In genomic region chr22:31080848-31081649, GRCh38 we compare ENCODE assay signal across 8 cellular contexts. TPM values are rescaled to one million over a fixed set of nuclear protein-coding genes. Genes with fewer than 3 reads are reported as not detected.
DNase-seq lines count a peak whose midpoint lies in the region; ATAC-seq, FAIRE-seq and TF ChIP-seq lines count a peak whose summit lies in the region.

SMTN (plus strand) TSS chr22:31081318; CDS start chr22:31083259, 1,941 bp downstream.

- TF ChIP-seq POLR2A in A549 (IDR thresholded peaks at IDR 0.05; ENCODE audit: low read length): peak; percentile 73; the same call in 1 of the 2 replicates

- no peaks in the 10 kb centered on the region for H3K9me3 ChIP-seq in A549

- DNase-seq in A549 (ENCODE audit: low read depth in 1 of 2, low spot score in 1 of 2) (peak; percentile 80 to 82), NCI-H2227 treated with DMSO at 0.1 percent for 48 hours (lab: John Stamatoyannopoulos, UW) (peak; percentile 77), islet precursor cell (peak; percentile 97)
- peak; percentile 75 for DNase-seq in activated CD4-positive, CD25-positive, alpha-beta regulatory T cell treated with anti-CD3 and anti-CD28 coated beads, Interleukin-2, amount 50 U/mL, for 16 hours (ENCODE audit: low read depth, low spot score)
- peak; percentile 78 for DNase-seq in central memory CD4-positive, alpha-beta T cell
- peak; percentile 87 for DNase-seq in stimulated activated CD4-positive, alpha-beta T cell treated with anti-CD3 and anti-CD28 coated beads, Interleukin-12 subunit alpha, Interleukin-12 subunit beta, amount 100 ng/mL, for 4 hours

- no peak for FAIRE-seq in A549 (lab: Jason Lieb, UNC)

- no peak for TF ChIP-seq EP300 in A549 (IDR thresholded peaks at IDR 0.05)

- 0 out of 5 replicates have a peak, but pooled peaks of 1 of the 2 experiments have one; percentile 10 for TF ChIP-seq RAD21 in A549 (conservative IDR thresholded peaks at IDR 0.05 in 1 of 2, IDR thresholded peaks at IDR 0.05 in 1 of 2)

- TF ChIP-seq CTCF in A549 (IDR thresholded peaks at IDR 0.05): no peak

- ATAC-seq in A549 (peak; percentile 80 to 86), GM18861 (IDR thresholded peaks at IDR 0.05; ENCODE audit: unreplicated experiment) (peak; percentile 49), HG03097 (IDR thresholded peaks at IDR 0.05; ENCODE audit: low FRiP score, unreplicated experiment) (peak; percentile 61)

- WGBS in A549 (ENCODE audit: missing lambda C conversion rate): 9% methylated on average over 7 of the region's 63 CpGs

- H3K27ac ChIP-seq in A549: peak within 1 kb of the TSS; percentile 92 to 94

- POLR2A ChIA-PET in A549 (lab: Yijun Ruan, JAX): interaction anchor here (0.6 to 4.3 kb wide), 6 partner anchors 11 to 112 kb away, joined by 3 to 58 read pairs (median 4); partner anchors contain the start of genes MORC2, SELENOM and TUG1

- peak within 1 kb of the TSS; percentile 95 for H3K4me3 ChIP-seq in A549

- H3K4me2 ChIP-seq in A549: peak within 1 kb of the TSS; percentile 99

- CTCF ChIA-PET in A549 (lab: Yijun Ruan, JAX): interaction anchor here (0.9 to 2.8 kb wide), 8 partner anchors 11 to 160 kb away, joined by 3 to 34 read pairs (median 3); no protein-coding TSS in a partner anchor

- H3K4me1 ChIP-seq in A549: peaks cover 26% of the 10 kb centered on the region

TF ChIP-seq in A549, 52 proteins besides CTCF, POLR2A, EP300 and RAD21:
- TF ChIP-seq FOSB (CRISPR knock-in tag; IDR thresholded peaks at IDR 0.05): no peak
- 0 out of 3 replicates have a peak, but pooled peaks have one; percentile 24 for TF ChIP-seq BCL3 (IDR thresholded peaks at IDR 0.05)
- TF ChIP-seq BHLHE40 (IDR thresholded peaks at IDR 0.05; ENCODE audit: low read depth, low read length): peak; percentile 68
- TF ChIP-seq JUN (IDR thresholded peaks at IDR 0.05): 0 out of 5 replicates have a peak, but pooled peaks of 1 of the 2 experiments have one; percentile 41
- no peak for TF ChIP-seq ATOH8 (CRISPR knock-in tag; IDR thresholded peaks at IDR 0.05; ENCODE audit: low read depth)
- peak; percentile 36; the same call in 1 of the 2 replicates for TF ChIP-seq PHF8 (IDR thresholded peaks at IDR 0.05; ENCODE audit: borderline replicate concordance, low read depth)
- no peak for TF ChIP-seq CHD4 (IDR thresholded peaks at IDR 0.05; ENCODE audit: borderline replicate concordance)
TF ChIP-seq in A549: peak in this region for 4.

RNA-seq across cellular contexts. Expression of gene SMTN, which starts in this region (rescaled TPM):
- polyA plus RNA-seq in A549 (2011; rRNA removed): 7.0 and 12.7 TPM in 2 replicates
- polyA plus RNA-seq in A549 (2012; cell fraction: cytosol; rRNA removed): 29.6 and 31.6 TPM in 2 replicates
- polyA plus RNA-seq in A549 (2012; cell fraction: nucleus; rRNA removed): 122 and 130 TPM in 2 replicates
- polyA plus RNA-seq in A549 (2017; fragmentation: RNase III; extraction: RNeasy Plus Mini Kit Qiagen cat#74134 plus additional on column Dnase treatment): 33.1 to 37.3 TPM (median 34.9 TPM) in 3 replicates
- polyA minus RNA-seq in A549 (2011; rRNA and poly(A)+ RNA removed): 5.5 and 11.3 TPM in 2 replicates

Comparison
In these comparisons a context has a peak if more than half of its experiments do, and no peak if none do; other contexts are left out.
1. Peak in every context shown above with its lines: DNase-seq, ATAC-seq, H3K4me3 ChIP-seq and H3K27ac ChIP-seq.